Comparison of ENCODE assay signal across 8 cellular contexts in genomic region chr9:133474853-133475252, GRCh38.
DNase-seq lines count a peak whose midpoint lies in the region; ATAC-seq lines count a peak whose summit lies in the region.
"Had no signal": no experiment of that assay in that cellular context is flagged by ENCODE, and none has a peak within 500 bp of the region (broad histone marks: within the 10 kb centered on the region; RNA-seq: fewer than 3 reads in every experiment).

No MANE protein-coding gene starts in this region.

- peak overlapping the region; percentile 65 for H3K4me2 ChIP-seq in BLaER1
- H3K4me2 ChIP-seq: KMS-11 had no signal

- H3K4me1 ChIP-seq in BLaER1: peaks cover 49% of the 10 kb centered on the region

- H3K36me3 ChIP-seq in BLaER1 (peaks cover 68% of the 10 kb centered on the region), KOPT-K1 (ENCODE audit: insufficient read depth, low read length) (no peaks in the 10 kb centered on the region; the same call in 1 of the 2 replicates)

- no peak for ATAC-seq in GM21737 (IDR thresholded peaks at IDR 0.05; ENCODE audit: unreplicated experiment)
- ATAC-seq: HCT116 had no signal

- peak overlapping the region; percentile 34; the same call in 1 of the 2 replicates for H3K9ac ChIP-seq in BLaER1
- H3K9ac ChIP-seq: KMS-11 had no signal

- no peak overlapping the region for H3K4me3 ChIP-seq in BLaER1

- peaks cover 44% of the 10 kb centered on the region for H4K20me1 ChIP-seq in BLaER1

- DNase-seq in NCI-H82 treated with DMSO at 0.1 percent for 48 hours (lab: John Stamatoyannopoulos, UW; ENCODE audit: unreplicated experiment): no peak
- DNase-seq: DMS53 had no signal

- no peaks in the 10 kb centered on the region for H3K9me3 ChIP-seq in BLaER1
- no peaks in the 10 kb centered on the region for H3K9me3 ChIP-seq in KOPT-K1 (ENCODE audit: insufficient read depth, low read length, poor library complexity, severe bottlenecking)

- no peaks in the 10 kb centered on the region for H3K27me3 ChIP-seq in BLaER1

- H3K27ac ChIP-seq in BLaER1 (peak overlapping the region; percentile 55), KOPT-K1 (ENCODE audit: low read depth, low read length, poor library complexity, severe bottlenecking) (peak overlapping the region; percentile 54), cingulate gyrus (ENCODE audit: low read depth, low read length) (peak overlapping the region; percentile 4)
- H3K27ac ChIP-seq: KMS-11 had no signal

Comparison
In these comparisons a context has a peak if more than half of its experiments do, and no peak if none do; other contexts are left out.
1. H3K27ac ChIP-seq: peak in every context shown above with its lines; median percentile 55 in BLaER1; 54 in KOPT-K1; 4 in cingulate gyrus.